In the genomic region with DNA sequence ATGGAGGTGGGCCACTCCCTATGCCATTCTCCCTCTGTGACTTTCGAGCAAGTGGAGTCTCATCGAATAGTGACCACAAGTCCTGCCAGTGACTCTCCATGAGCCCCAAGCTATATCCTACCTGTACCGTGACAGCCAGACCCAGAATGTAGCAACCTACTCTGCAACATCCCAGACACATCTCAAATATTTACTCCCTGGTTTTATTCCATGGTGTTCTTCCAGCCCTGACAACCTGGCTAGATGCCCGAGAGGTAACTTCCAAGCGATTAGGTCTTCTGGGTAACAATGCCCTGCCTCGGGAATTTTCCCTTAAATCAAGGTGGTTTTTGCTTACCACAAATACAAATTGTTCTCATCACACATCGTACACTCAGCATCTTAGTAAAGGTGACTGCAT, we compare ENCODE assay signal across 29 cellular contexts.
"Had no signal": no experiment of that assay in that cellular context is flagged by ENCODE, and none has a peak within 500 bp of the region (broad histone marks: within the 10 kb centered on the region; RNA-seq: fewer than 3 reads in every experiment).

No MANE protein-coding gene starts in this region.

- H3K27ac Mint-ChIP-seq: activated CD8-positive, alpha-beta T cell treated with anti-CD3 and anti-CD28 coated beads for 36 hours; activated T-helper 17 cell treated with anti-CD3 and anti-CD28 coated beads, Interleukin-2, amount 50 U/mL, for 72 hours; dendritic cell treated with granulocyte-macrophage colony-stimulating factor and Interleukin-4, amounts not matched to agents 40 ng/mL and 50 ng/mL, for 4 days; stimulated activated memory B cell treated with anti-CD40 and anti-IgM and Interleukin-4, amounts not matched to agents 10 μg/mL and 1 μg/mL and 100 μg/mL, for 72 hours; type B pancreatic cell; WTC11 had no signal

- DNase-seq: activated CD4-positive, alpha-beta T cell treated with anti-CD3 and anti-CD28 coated beads for 1 hour; activated CD4-positive, alpha-beta T cell treated with anti-CD3 and anti-CD28 coated beads, Interleukin-2, amount 10 ng/mL, durations not matched to agents 7 days and 5 days; activated CD8-positive, alpha-beta T cell treated with anti-CD3 and anti-CD28 coated beads for 36 hours; activated gamma-delta T cell treated with Interleukin-2 at 50 U/mL for 16 hours; activated naive CD4-positive, alpha-beta T cell treated with anti-CD3 and anti-CD28 coated beads, Interleukin-2, amount 50 U/mL, for 16 hours; activated T-cell treated with anti-CD3 and anti-CD28 coated beads, Interleukin-2, amount 50 U/mL, for 4 hours; amniotic stem cell; central memory CD4-positive, alpha-beta T cell; foreskin keratinocyte; heart right ventricle; lower lobe of right lung; mesenchymal stem cell; naive thymus-derived CD8-positive, alpha-beta T cell; psoas muscle; stimulated activated CD4-positive, alpha-beta T cell treated with anti-CD3 and anti-CD28 coated beads, Interleukin-1b, Interleukin-23, amount 100 ng/mL, for 48 hours; stimulated activated CD4-positive, alpha-beta T cell treated with anti-CD3 and anti-CD28 coated beads, Interleukin-4, amount 100 ng/mL, for 4 hours; stimulated activated CD8-positive, alpha-beta memory T cell treated with anti-CD3 and anti-CD28 coated beads, Interleukin-4, amount 100 ng/mL, for 48 hours; stimulated activated naive CD8-positive, alpha-beta T cell treated with anti-CD3 and anti-CD28 coated beads, Interleukin-15, amount 100 ng/mL, for 72 hours; substantia nigra; T-helper 2 cell had no signal

- H3K36me3 Mint-ChIP-seq: naive thymus-derived CD8-positive, alpha-beta T cell; stimulated activated memory B cell treated with anti-CD40 and anti-IgM and Interleukin-4, amounts not matched to agents 10 μg/mL and 1 μg/mL and 100 μg/mL, for 72 hours; WTC11 had no signal

- H3K27ac ChIP-seq: breast epithelium, esophagus muscularis mucosa, foreskin keratinocyte, heart right ventricle, lower lobe of right lung, psoas muscle had no signal

- H3K36me3 ChIP-seq: breast epithelium, esophagus muscularis mucosa, heart right ventricle, lower lobe of right lung had no signal

- FAIRE-seq: astrocyte had no signal

- H3K4me1 Mint-ChIP-seq: activated T-helper 17 cell treated with anti-CD3 and anti-CD28 coated beads, Interleukin-2, amount 50 U/mL, for 72 hours; naive thymus-derived CD8-positive, alpha-beta T cell; stimulated activated naive CD8-positive, alpha-beta T cell treated with anti-CD3 and anti-CD28 coated beads, Interleukin-15, amount 100 ng/mL, for 72 hours had no signal

- ATAC-seq: activated CD8-positive, alpha-beta T cell treated with anti-CD3 and anti-CD28 coated beads for 36 hours; activated T-cell treated with anti-CD3 and anti-CD28 coated beads, Interleukin-2, amount 50 U/mL, for 4 hours; activated T-helper 17 cell treated with anti-CD3 and anti-CD28 coated beads, Interleukin-2, amount 50 U/mL, for 72 hours; foreskin keratinocyte; heart right ventricle; lower lobe of right lung; naive thymus-derived CD8-positive, alpha-beta T cell; psoas muscle; stimulated activated memory B cell treated with anti-CD40 and anti-IgM and Interleukin-4, amounts not matched to agents 10 μg/mL and 1 μg/mL and 100 μg/mL, for 72 hours; stimulated activated naive CD8-positive, alpha-beta T cell treated with anti-CD3 and anti-CD28 coated beads, Interleukin-15, amount 100 ng/mL, for 72 hours had no signal

- H3K4me2 ChIP-seq: smooth muscle cell had no signal

- H3K9me3 Mint-ChIP-seq: activated CD4-positive, alpha-beta T cell treated with anti-CD3 and anti-CD28 coated beads, Interleukin-2, amount 10 ng/mL, durations not matched to agents 7 days and 5 days; activated CD8-positive, alpha-beta T cell treated with anti-CD3 and anti-CD28 coated beads for 36 hours; activated T-cell treated with anti-CD3 and anti-CD28 coated beads, Interleukin-2, amount 50 U/mL, for 4 hours; activated T-helper 17 cell treated with anti-CD3 and anti-CD28 coated beads, Interleukin-2, amount 50 U/mL, for 72 hours; dendritic cell treated with granulocyte-macrophage colony-stimulating factor and Interleukin-4, amounts not matched to agents 40 ng/mL and 50 ng/mL, for 4 days; naive thymus-derived CD8-positive, alpha-beta T cell; stimulated activated memory B cell treated with anti-CD40 and anti-IgM and Interleukin-4, amounts not matched to agents 10 μg/mL and 1 μg/mL and 100 μg/mL, for 72 hours; stimulated activated naive CD8-positive, alpha-beta T cell treated with anti-CD3 and anti-CD28 coated beads, Interleukin-15, amount 100 ng/mL, for 72 hours; type B pancreatic cell; WTC11 had no signal

- H3K9me3 ChIP-seq: breast epithelium, esophagus muscularis mucosa, heart right ventricle, lower lobe of right lung, psoas muscle had no signal

- H3K27me3 Mint-ChIP-seq: activated CD8-positive, alpha-beta T cell treated with anti-CD3 and anti-CD28 coated beads for 36 hours; dendritic cell treated with granulocyte-macrophage colony-stimulating factor and Interleukin-4, amounts not matched to agents 40 ng/mL and 50 ng/mL, for 4 days; stimulated activated memory B cell treated with anti-CD40 and anti-IgM and Interleukin-4, amounts not matched to agents 10 μg/mL and 1 μg/mL and 100 μg/mL, for 72 hours; stimulated activated naive CD8-positive, alpha-beta T cell treated with anti-CD3 and anti-CD28 coated beads, Interleukin-15, amount 100 ng/mL, for 72 hours; type B pancreatic cell had no signal

- H3K27me3 ChIP-seq: breast epithelium, esophagus muscularis mucosa, foreskin keratinocyte, heart right ventricle had no signal

- H3K4me3 ChIP-seq: breast epithelium, esophagus muscularis mucosa, heart right ventricle, lower lobe of right lung, psoas muscle, smooth muscle cell had no signal

- H3K4me3 Mint-ChIP-seq: activated CD4-positive, alpha-beta T cell treated with anti-CD3 and anti-CD28 coated beads, Interleukin-2, amount 10 ng/mL, durations not matched to agents 7 days and 5 days; activated CD8-positive, alpha-beta T cell treated with anti-CD3 and anti-CD28 coated beads for 36 hours; activated T-cell treated with anti-CD3 and anti-CD28 coated beads, Interleukin-2, amount 50 U/mL, for 4 hours; activated T-helper 17 cell treated with anti-CD3 and anti-CD28 coated beads, Interleukin-2, amount 50 U/mL, for 72 hours; dendritic cell treated with granulocyte-macrophage colony-stimulating factor and Interleukin-4, amounts not matched to agents 40 ng/mL and 50 ng/mL, for 4 days; naive thymus-derived CD8-positive, alpha-beta T cell; stimulated activated memory B cell treated with anti-CD40 and anti-IgM and Interleukin-4, amounts not matched to agents 10 μg/mL and 1 μg/mL and 100 μg/mL, for 72 hours; stimulated activated naive CD8-positive, alpha-beta T cell treated with anti-CD3 and anti-CD28 coated beads, Interleukin-15, amount 100 ng/mL, for 72 hours; type B pancreatic cell; WTC11 had no signal
